Comparison of ENCODE assay signal across 9 cellular contexts in the genomic region with DNA sequence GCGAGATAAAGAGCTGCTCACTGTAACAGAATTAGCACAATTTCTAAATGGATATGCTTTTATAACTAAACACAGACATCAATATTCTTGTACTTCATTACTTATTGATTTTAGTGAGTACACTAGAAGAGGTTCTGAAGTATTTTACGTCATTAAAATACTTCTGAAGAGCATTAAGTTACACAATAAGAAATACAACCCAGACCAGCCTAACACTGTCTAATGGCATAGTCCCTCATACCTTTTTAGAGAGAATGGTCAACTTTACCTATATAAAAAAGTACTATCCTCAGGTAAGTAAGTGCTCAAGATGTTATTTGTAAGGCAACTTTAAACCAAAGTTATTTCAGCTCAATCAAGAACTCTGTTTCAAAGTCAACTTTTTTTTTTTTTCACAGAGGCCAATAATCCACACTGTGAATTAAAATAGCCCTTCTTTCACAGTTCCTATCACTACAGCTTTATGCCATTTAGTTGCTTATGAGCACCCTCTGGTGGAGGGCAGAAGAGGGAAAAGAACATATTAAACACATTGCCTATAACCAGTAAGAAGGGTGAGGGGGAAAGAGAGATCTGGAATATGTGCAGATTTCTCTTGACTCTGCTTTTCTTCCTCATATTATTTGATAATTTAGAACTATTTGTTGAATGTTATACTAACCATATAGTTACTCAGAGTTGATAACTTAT.
DNase-seq lines count a peak whose midpoint lies in the region; ATAC-seq and TF ChIP-seq lines count a peak whose summit lies in the region.
"Had no signal": no experiment of that assay in that cellular context is flagged by ENCODE, and none has a peak within 500 bp of the region (broad histone marks: within the 10 kb centered on the region; RNA-seq: fewer than 3 reads in every experiment).

No MANE protein-coding gene starts in this region.

- no peak overlapping the region for H3K4me3 Mint-ChIP-seq in activated naive CD8-positive, alpha-beta T cell treated with anti-CD3 and anti-CD28 coated beads, Interleukin-2, amount 50 U/mL, for 24 hours
- no peak overlapping the region for H3K4me3 Mint-ChIP-seq in activated naive CD8-positive, alpha-beta T cell treated with anti-CD3 and anti-CD28 coated beads for 36 hours
- H3K4me3 Mint-ChIP-seq: activated naive CD8-positive, alpha-beta T cell had no signal

- WGBS in lower leg skin, 2 donors, result 96 to 99% methylated on average over 2 of the region's 2 CpGs

- ATAC-seq in activated naive CD8-positive, alpha-beta T cell treated with anti-CD3 and anti-CD28 coated beads, Interleukin-2, amount 50 U/mL, for 24 hours, result peak; percentile 54
- no peak for ATAC-seq in HG02623 (IDR thresholded peaks at IDR 0.05; ENCODE audit: unreplicated experiment)

- no peak overlapping the region for H3K27ac Mint-ChIP-seq in activated naive CD8-positive, alpha-beta T cell treated with anti-CD3 and anti-CD28 coated beads, Interleukin-2, amount 50 U/mL, for 24 hours
- no peak overlapping the region for H3K27ac Mint-ChIP-seq in activated naive CD8-positive, alpha-beta T cell treated with anti-CD3 and anti-CD28 coated beads for 36 hours
- H3K27ac Mint-ChIP-seq: activated naive CD8-positive, alpha-beta T cell had no signal

- H3K36me3 Mint-ChIP-seq in activated naive CD8-positive, alpha-beta T cell treated with anti-CD3 and anti-CD28 coated beads, Interleukin-2, amount 50 U/mL, for 24 hours (ENCODE audit: low read depth), result peaks cover 4% of the 10 kb centered on the region
- peaks cover 1% of the 10 kb centered on the region for H3K36me3 Mint-ChIP-seq in activated naive CD8-positive, alpha-beta T cell treated with anti-CD3 and anti-CD28 coated beads for 36 hours

- H3K4me3 ChIP-seq in LNCaP clone FGC (ENCODE audit: low read depth, low read length) (no peak overlapping the region), lower leg skin (ENCODE audit: low read depth, poor library complexity, severe bottlenecking) (no peak overlapping the region)

- H3K27me3 Mint-ChIP-seq in activated naive CD8-positive, alpha-beta T cell treated with anti-CD3 and anti-CD28 coated beads, Interleukin-2, amount 50 U/mL, for 24 hours, result no peaks in the 10 kb centered on the region
- H3K27me3 Mint-ChIP-seq in activated naive CD8-positive, alpha-beta T cell treated with anti-CD3 and anti-CD28 coated beads for 36 hours, result no peaks in the 10 kb centered on the region
- H3K27me3 Mint-ChIP-seq: activated naive CD8-positive, alpha-beta T cell had no signal

- in situ Hi-C loops in SK-MEL-5 (cut with HindIII; ENCODE audit: low pct_unique_long_range_greater_than_20kb, low sequenced_read_pairs), result no loop called here

- intact Hi-C loops in lower leg skin (cut with DNase I; ENCODE audit: low total_unique reads), result loop anchor here (10.0 kb wide), 1 partner anchor 241 kb away; no protein-coding TSS in a partner anchor

- no peaks in the 10 kb centered on the region for H3K9me3 Mint-ChIP-seq in activated naive CD8-positive, alpha-beta T cell treated with anti-CD3 and anti-CD28 coated beads, Interleukin-2, amount 50 U/mL, for 24 hours
- no peaks in the 10 kb centered on the region for H3K9me3 Mint-ChIP-seq in activated naive CD8-positive, alpha-beta T cell treated with anti-CD3 and anti-CD28 coated beads for 36 hours

- no peaks in the 10 kb centered on the region for H3K4me1 Mint-ChIP-seq in activated naive CD8-positive, alpha-beta T cell treated with anti-CD3 and anti-CD28 coated beads, Interleukin-2, amount 50 U/mL, for 24 hours
- no peaks in the 10 kb centered on the region for H3K4me1 Mint-ChIP-seq in activated naive CD8-positive, alpha-beta T cell treated with anti-CD3 and anti-CD28 coated beads for 36 hours

- TF ChIP-seq CTCF in LNCaP clone FGC (IDR thresholded peaks at IDR 0.05; ENCODE audit: control insufficient read depth, extremely low read depth, insufficient read depth) (peak; percentile 80), lower leg skin (IDR thresholded peaks at IDR 0.05) (no peak)

- TF ChIP-seq POLR2A in lower leg skin (IDR thresholded peaks at IDR 0.05), result no peak

- no peak for DNase-seq in activated naive CD8-positive, alpha-beta T cell treated with anti-CD3 and anti-CD28 coated beads, Interleukin-2, amount 50 U/mL, for 24 hours
- no peak for DNase-seq in activated naive CD8-positive, alpha-beta T cell treated with anti-CD3 and anti-CD28 coated beads for 36 hours
- DNase-seq in LNCaP clone FGC (ENCODE audit: low read depth), result no peak
- DNase-seq in SK-MEL-5 (ENCODE audit: low read depth, low spot score), result peak; percentile 77
- DNase-seq in globus pallidus (ENCODE audit: low spot score), result peak; percentile 31
- no peak for DNase-seq in lower leg skin (ENCODE audit: low spot score in 2 of 2)
- DNase-seq in stimulated activated CD4-positive, alpha-beta T cell treated with anti-CD3 and anti-CD28 coated beads, Interleukin-4, amount 100 ng/mL, for 1 hour, result no peak

Comparison
In these comparisons a context has a peak if more than half of its experiments do, and no peak if none do; other contexts are left out.
1. DNase-seq: peak in SK-MEL-5 (single experiment) and globus pallidus (single experiment); none in activated naive CD8-positive, alpha-beta T cell treated with anti-CD3 and anti-CD28 coated beads, Interleukin-2, amount 50 U/mL, for 24 hours (single experiment), activated naive CD8-positive, alpha-beta T cell treated with anti-CD3 and anti-CD28 coated beads for 36 hours (single experiment), LNCaP clone FGC (single experiment), lower leg skin (0 of 2) and stimulated activated CD4-positive, alpha-beta T cell treated with anti-CD3 and anti-CD28 coated beads, Interleukin-4, amount 100 ng/mL, for 1 hour (single experiment).